Comparison of ENCODE assay signal across 8 cellular contexts in the genomic region with DNA sequence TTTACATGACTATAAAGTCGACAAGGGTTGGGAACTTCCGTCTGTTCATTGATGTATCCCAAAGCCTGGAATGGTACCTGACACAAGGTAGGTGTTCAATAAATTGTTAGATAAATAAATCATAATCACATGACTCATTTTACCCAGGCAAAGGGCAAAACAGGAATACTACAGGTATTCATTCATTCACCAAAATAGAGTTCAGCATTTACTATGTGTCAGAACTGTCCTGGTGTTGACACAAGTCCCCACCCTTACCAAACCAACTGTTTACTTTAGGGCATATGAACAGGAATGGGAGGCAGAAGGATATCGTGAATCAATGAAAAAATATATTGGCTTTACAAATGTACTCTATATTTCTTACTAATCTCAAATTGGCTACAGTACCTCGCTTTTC. TPM values are rescaled to one million over a fixed set of nuclear protein-coding genes. Genes with fewer than 3 reads are reported as not detected.
DNase-seq lines count a peak whose midpoint lies in the region; ATAC-seq and TF ChIP-seq lines count a peak whose summit lies in the region.

No MANE protein-coding gene starts in this region.

- POLR2A ChIA-PET in activated CD4-positive, alpha-beta T cell treated with anti-CD3 and anti-CD28 coated beads, Interleukin-2, amount 10 ng/mL, durations not matched to agents 7 days and 5 days (lab: Charles Lee) = no interaction called here

- TF ChIP-seq CTCF in thoracic aorta (IDR thresholded peaks at IDR 0.05) = no peak

- no peak for DNase-seq in activated CD4-positive, alpha-beta T cell treated with anti-CD3 and anti-CD28 coated beads, Interleukin-2, amount 10 ng/mL, durations not matched to agents 7 days and 5 days
- no peak for DNase-seq in activated CD4-positive, alpha-beta T cell treated with anti-CD3 and anti-CD28 coated beads, Interleukin-2, amount 50 U/mL, for 48 hours
- no peak for DNase-seq in activated naive CD8-positive, alpha-beta T cell treated with anti-CD3 and anti-CD28 coated beads, Interleukin-2, amount 50 U/mL, for 24 hours
- DNase-seq in left lobe of liver (ENCODE audit: low spot score) (no peak), thoracic aorta (ENCODE audit: low spot score) (no peak), mesenteric fat pad (ENCODE audit: low spot score) (no peak), EL (no peak), sciatic nerve (ENCODE audit: low spot score) (no peak)

- no peaks in the 10 kb centered on the region for H3K36me3 ChIP-seq in thoracic aorta

- H3K36me3 Mint-ChIP-seq in activated CD4-positive, alpha-beta T cell treated with anti-CD3 and anti-CD28 coated beads, Interleukin-2, amount 10 ng/mL, durations not matched to agents 7 days and 5 days (ENCODE audit: low read depth) = peaks cover 12% of the 10 kb centered on the region
- peaks cover 10% of the 10 kb centered on the region for H3K36me3 Mint-ChIP-seq in activated naive CD8-positive, alpha-beta T cell treated with anti-CD3 and anti-CD28 coated beads, Interleukin-2, amount 50 U/mL, for 24 hours (ENCODE audit: low read depth)

- peak overlapping the region; percentile 24 to 60 for H3K27ac ChIP-seq in thoracic aorta

- H3K27ac Mint-ChIP-seq in activated CD4-positive, alpha-beta T cell treated with anti-CD3 and anti-CD28 coated beads, Interleukin-2, amount 10 ng/mL, durations not matched to agents 7 days and 5 days = peak overlapping the region; percentile 93
- H3K27ac Mint-ChIP-seq in activated naive CD8-positive, alpha-beta T cell treated with anti-CD3 and anti-CD28 coated beads, Interleukin-2, amount 50 U/mL, for 24 hours = peak overlapping the region; percentile 96

- peaks cover 19% of the 10 kb centered on the region for H3K4me1 Mint-ChIP-seq in activated CD4-positive, alpha-beta T cell treated with anti-CD3 and anti-CD28 coated beads, Interleukin-2, amount 10 ng/mL, durations not matched to agents 7 days and 5 days
- H3K4me1 Mint-ChIP-seq in activated naive CD8-positive, alpha-beta T cell treated with anti-CD3 and anti-CD28 coated beads, Interleukin-2, amount 50 U/mL, for 24 hours = peaks cover 27% of the 10 kb centered on the region

- H3K27me3 Mint-ChIP-seq in activated CD4-positive, alpha-beta T cell treated with anti-CD3 and anti-CD28 coated beads, Interleukin-2, amount 10 ng/mL, durations not matched to agents 7 days and 5 days = peaks cover 6% of the 10 kb centered on the region
- no peaks in the 10 kb centered on the region for H3K27me3 Mint-ChIP-seq in activated naive CD8-positive, alpha-beta T cell treated with anti-CD3 and anti-CD28 coated beads, Interleukin-2, amount 50 U/mL, for 24 hours

- H3K4me1 ChIP-seq in thoracic aorta (ENCODE audit: control insufficient read depth in 1 of 2, low read depth in 2 of 2) = peaks cover 10 to 18% of the 10 kb centered on the region in 2 donors

- H3K4me3 ChIP-seq in thoracic aorta = peak overlapping the region; percentile 94

- H3K27me3 ChIP-seq in thoracic aorta (replicated peaks; ENCODE audit: insufficient read depth) = no peaks in the 10 kb centered on the region

- CTCF ChIA-PET in activated CD4-positive, alpha-beta T cell treated with anti-CD3 and anti-CD28 coated beads, Interleukin-2, amount 10 ng/mL, durations not matched to agents 7 days and 5 days (lab: Charles Lee) = no interaction called here

- no peak for ATAC-seq in activated naive CD8-positive, alpha-beta T cell treated with anti-CD3 and anti-CD28 coated beads, Interleukin-2, amount 50 U/mL, for 24 hours
- ATAC-seq in left lobe of liver = peak; percentile 20
- no peak for ATAC-seq in thoracic aorta (ENCODE audit: insufficient number of reproducible peaks, low FRiP score, low read depth)
- no peak for ATAC-seq in sciatic nerve

- intact Hi-C loops in sciatic nerve (cut with DNase I) = no loop called here

- no peaks in the 10 kb centered on the region for H3K9me3 ChIP-seq in thoracic aorta

- H3K4me3 Mint-ChIP-seq in activated CD4-positive, alpha-beta T cell treated with anti-CD3 and anti-CD28 coated beads, Interleukin-2, amount 10 ng/mL, durations not matched to agents 7 days and 5 days = peak overlapping the region; percentile 96
- peak overlapping the region; percentile 100 for H3K4me3 Mint-ChIP-seq in activated naive CD8-positive, alpha-beta T cell treated with anti-CD3 and anti-CD28 coated beads, Interleukin-2, amount 50 U/mL, for 24 hours

- no peaks in the 10 kb centered on the region for H3K9me3 Mint-ChIP-seq in activated CD4-positive, alpha-beta T cell treated with anti-CD3 and anti-CD28 coated beads, Interleukin-2, amount 10 ng/mL, durations not matched to agents 7 days and 5 days
- no peaks in the 10 kb centered on the region for H3K9me3 Mint-ChIP-seq in activated naive CD8-positive, alpha-beta T cell treated with anti-CD3 and anti-CD28 coated beads, Interleukin-2, amount 50 U/mL, for 24 hours

RNA-seq across cellular contexts. Expression of a gene that starts 0.7 kb away (rescaled TPM):
- 10 to 100 TPM; 12.1 to 16.1 TPM for total RNA-seq in activated CD4-positive, alpha-beta T cell treated with anti-CD3 and anti-CD28 coated beads, Interleukin-2, amount 10 ng/mL, durations not matched to agents 7 days and 5 days
- total RNA-seq in left lobe of liver (6.4 TPM), thoracic aorta (10 to 100 TPM; 11.9 to 19.9 TPM), mesenteric fat pad (13.9 TPM), sciatic nerve (23.1 TPM)

RNA-seq across cellular contexts. Expression of a gene that starts 57.8 kb away (rescaled TPM):
- total RNA-seq in activated CD4-positive, alpha-beta T cell treated with anti-CD3 and anti-CD28 coated beads, Interleukin-2, amount 10 ng/mL, durations not matched to agents 7 days and 5 days = 10 to 100 TPM; 34.1 to 34.2 TPM
- total RNA-seq in left lobe of liver = 7.8 TPM
- total RNA-seq in thoracic aorta = 1 to 10 TPM; 7.3 to 9.8 TPM
- 26.7 TPM for total RNA-seq in mesenteric fat pad
- 35.0 TPM for total RNA-seq in sciatic nerve
